Comparison of ENCODE assay signal across 11 cellular contexts in genomic region chr10:8063128-8063908, GRCh38. TPM values are rescaled to one million over a fixed set of nuclear protein-coding genes. Genes with fewer than 3 reads are reported as not detected.
DNase-seq lines count a peak whose midpoint lies in the region; ATAC-seq and TF ChIP-seq lines count a peak whose summit lies in the region.
"Had no signal": no experiment of that assay in that cellular context is flagged by ENCODE, and none has a peak within 500 bp of the region (broad histone marks: within the 10 kb centered on the region; RNA-seq: fewer than 3 reads in every experiment).

No MANE protein-coding gene starts in this region.

- H3K4me3 ChIP-seq in CD4-positive, alpha-beta memory T cell (ENCODE audit: low read length in 2 of 2): no peak overlapping the region
- H3K4me3 ChIP-seq in H7 (ENCODE audit: insufficient read depth, low read depth, low read length): peak overlapping the region; percentile 17; the same call in 1 of the 2 replicates
- no peak overlapping the region for H3K4me3 ChIP-seq in mammary epithelial cell (replicated peaks in 1 of 3; ENCODE audit: insufficient read depth in 1 of 3, low read depth in 2 of 3, low read length in 3 of 3)
- H3K4me3 ChIP-seq in esophagus muscularis mucosa: no peak overlapping the region

- CTCF ChIA-PET in CD4-positive, alpha-beta memory T cell (lab: Charles Lee; ENCODE audit: partially characterized antibody): interaction anchor here (1.0 to 4.9 kb wide), 2 partner anchors 100 to 269 kb away, joined by 3 to 37 read pairs; no protein-coding TSS in a partner anchor
- CTCF ChIA-PET in mammary epithelial cell (lab: Charles Lee; ENCODE audit: low non-redundant PET): interaction anchor here (0.6 kb wide), 1 partner anchor 219 kb away, joined by 4 read pairs; no protein-coding TSS in a partner anchor

- no peaks in the 10 kb centered on the region for H3K9me3 ChIP-seq in CD4-positive, alpha-beta memory T cell (ENCODE audit: control insufficient read depth in 1 of 2, low read length in 2 of 2)
- H3K9me3 ChIP-seq in mammary epithelial cell (replicated peaks; ENCODE audit: insufficient read depth, low read length) (no peaks in the 10 kb centered on the region), esophagus muscularis mucosa (no peaks in the 10 kb centered on the region)

- H3K9me3 Mint-ChIP-seq in CD4-positive, alpha-beta memory T cell: no peaks in the 10 kb centered on the region
- no peaks in the 10 kb centered on the region for H3K9me3 Mint-ChIP-seq in naive thymus-derived CD8-positive, alpha-beta T cell
- H3K9me3 Mint-ChIP-seq: stimulated activated memory B cell treated with anti-CD40 and anti-IgM and Interleukin-4, amounts not matched to agents 10 μg/mL and 1 μg/mL and 100 μg/mL, for 72 hours had no signal

- peaks cover 61 to 97% (median 82%) of the 10 kb centered on the region in 4 donors for H3K4me1 Mint-ChIP-seq in CD4-positive, alpha-beta memory T cell
- H3K4me1 Mint-ChIP-seq in naive thymus-derived CD8-positive, alpha-beta T cell: peaks cover 37 to 92% (median 83%) of the 10 kb centered on the region in 4 donors

- peak overlapping the region in 7 of 8 donors; percentile 58 to 99 (median 67) for H3K4me3 Mint-ChIP-seq in CD4-positive, alpha-beta memory T cell
- peak overlapping the region in 8 of 10 donors; percentile 28 to 98 (median 66) for H3K4me3 Mint-ChIP-seq in naive thymus-derived CD8-positive, alpha-beta T cell
- H3K4me3 Mint-ChIP-seq: stimulated activated memory B cell treated with anti-CD40 and anti-IgM and Interleukin-4, amounts not matched to agents 10 μg/mL and 1 μg/mL and 100 μg/mL, for 72 hours had no signal

- H4K20me1 ChIP-seq in mammary epithelial cell (ENCODE audit: insufficient read depth, low read length): no peaks in the 10 kb centered on the region

- no peaks in the 10 kb centered on the region for H3K27me3 Mint-ChIP-seq in CD4-positive, alpha-beta memory T cell
- no peaks in the 10 kb centered on the region for H3K27me3 Mint-ChIP-seq in naive thymus-derived CD8-positive, alpha-beta T cell

- peak overlapping the region in 6 of 7 donors; percentile 36 to 99 (median 66) for H3K27ac Mint-ChIP-seq in CD4-positive, alpha-beta memory T cell
- H3K27ac Mint-ChIP-seq in naive thymus-derived CD8-positive, alpha-beta T cell: peak overlapping the region; percentile 41 to 99 (median 95)
- H3K27ac Mint-ChIP-seq: stimulated activated memory B cell treated with anti-CD40 and anti-IgM and Interleukin-4, amounts not matched to agents 10 μg/mL and 1 μg/mL and 100 μg/mL, for 72 hours had no signal

- no peak for TF ChIP-seq EP300 in esophagus muscularis mucosa (IDR thresholded peaks at IDR 0.05)

- dilution Hi-C loops in mammary epithelial cell (cut with HindIII; ENCODE audit: low sequenced_read_pairs): no loop called here

- 44% methylated on average over 15 of the region's 15 CpGs for WGBS in mammary epithelial cell (ENCODE audit: low coverage, missing lambda C conversion rate)
- 62% methylated on average over 15 of the region's 15 CpGs for WGBS in esophagus muscularis mucosa

- H3K36me3 ChIP-seq in CD4-positive, alpha-beta memory T cell (ENCODE audit: insufficient read depth, low read length): peaks cover 62% of the 10 kb centered on the region
- H3K36me3 ChIP-seq in H7 (replicated peaks; ENCODE audit: control insufficient read depth, insufficient read depth, low read length) (no peaks in the 10 kb centered on the region), mammary epithelial cell (ENCODE audit: insufficient read depth, low read length) (peaks cover 15% of the 10 kb centered on the region), esophagus muscularis mucosa (no peaks in the 10 kb centered on the region)

- ATAC-seq in naive thymus-derived CD8-positive, alpha-beta T cell: no peak
- ATAC-seq in HG03108 (IDR thresholded peaks at IDR 0.05; ENCODE audit: unreplicated experiment) (no peak), HG02571 (IDR thresholded peaks at IDR 0.05; ENCODE audit: unreplicated experiment) (no peak)
- ATAC-seq: stimulated activated memory B cell treated with anti-CD40 and anti-IgM and Interleukin-4, amounts not matched to agents 10 μg/mL and 1 μg/mL and 100 μg/mL, for 72 hours had no signal

- peaks cover 85 to 94% of the 10 kb centered on the region in 2 donors for H3K36me3 Mint-ChIP-seq in CD4-positive, alpha-beta memory T cell
- peaks cover 5 to 71% (median 37%) of the 10 kb centered on the region in 3 donors for H3K36me3 Mint-ChIP-seq in naive thymus-derived CD8-positive, alpha-beta T cell
- H3K36me3 Mint-ChIP-seq: stimulated activated memory B cell treated with anti-CD40 and anti-IgM and Interleukin-4, amounts not matched to agents 10 μg/mL and 1 μg/mL and 100 μg/mL, for 72 hours had no signal

- H3K9ac ChIP-seq in mammary epithelial cell (ENCODE audit: insufficient read depth, low read length): no peak overlapping the region

- intact Hi-C loops in CD4-positive, alpha-beta memory T cell (cut with micrococcal nuclease): no loop called here
- intact Hi-C loops in mammary epithelial cell (cut with micrococcal nuclease) (no loop called here), esophagus muscularis mucosa (cut with DNase I) (no loop called here)

- POLR2A ChIA-PET in CD4-positive, alpha-beta memory T cell (lab: Charles Lee; ENCODE audit: partially characterized antibody): interaction anchor here (0.6 to 8.5 kb wide), 7 partner anchors 10 to 397 kb away, joined by 3 to 100 read pairs (median 4); partner anchors contain the start of genes GATA3 and ITIH5
- POLR2A ChIA-PET in naive thymus-derived CD8-positive, alpha-beta T cell (lab: Charles Lee): interaction anchor here (0.6 to 0.7 kb wide), 2 partner anchors 9 to 17 kb away, joined by 3 read pairs; no protein-coding TSS in a partner anchor

- H2AFZ ChIP-seq in mammary epithelial cell (ENCODE audit: low read depth, low read length): peak overlapping the region; percentile 0

- TF ChIP-seq CTCF in mammary epithelial cell (conservative IDR thresholded peaks at IDR 0.05 in 1 of 2, IDR thresholded peaks at IDR 0.05 in 1 of 2; ENCODE audit: extremely low read depth in 1 of 2, insufficient read depth in 1 of 2, low read depth in 1 of 2, low read length in 2 of 2) (no peak), esophagus muscularis mucosa (IDR thresholded peaks at IDR 0.05) (no peak)

- peaks cover 98% of the 10 kb centered on the region for H3K4me1 ChIP-seq in CD4-positive, alpha-beta memory T cell (ENCODE audit: insufficient read depth, low read length)
- H3K4me1 ChIP-seq in mammary epithelial cell (ENCODE audit: insufficient read depth, low read length) (peaks cover 69% of the 10 kb centered on the region), esophagus muscularis mucosa (peaks cover 0 to 14% (median 4%) of the 10 kb centered on the region in 4 donors)

- H3K27me3 ChIP-seq in CD4-positive, alpha-beta memory T cell (ENCODE audit: insufficient read depth, low read length): no peaks in the 10 kb centered on the region
- H3K27me3 ChIP-seq in H7 (ENCODE audit: control insufficient read depth, insufficient read depth, low read length) (peaks cover 44% of the 10 kb centered on the region), mammary epithelial cell (ENCODE audit: insufficient read depth, low read length) (no peaks in the 10 kb centered on the region), esophagus muscularis mucosa (peaks cover 0 to 74% (median 14%) of the 10 kb centered on the region in 4 donors)

- H3K4me2 ChIP-seq in mammary epithelial cell (ENCODE audit: insufficient read depth, low read depth, low read length): no peak overlapping the region

- H3K27ac ChIP-seq in CD4-positive, alpha-beta memory T cell (ENCODE audit: low read depth, low read length): peak overlapping the region; percentile 83
- no peak overlapping the region for H3K27ac ChIP-seq in mammary epithelial cell (ENCODE audit: insufficient read depth, low read depth, low read length)
- no peak overlapping the region for H3K27ac ChIP-seq in esophagus muscularis mucosa (replicated peaks in 1 of 4)

- DNase-seq in CD4-positive, alpha-beta memory T cell: peak in 1 of 5 donors; percentile 27
- peak; percentile 71 for DNase-seq in H7
- no peak for DNase-seq in mammary epithelial cell
- no peak for DNase-seq in naive thymus-derived CD8-positive, alpha-beta T cell
- no peak for DNase-seq in esophagus muscularis mucosa (ENCODE audit: extremely low spot score)
- no peak for DNase-seq in dedifferentiated amniotic fluid mesenchymal stem cell (ENCODE audit: extremely low spot score)
- DNase-seq: Right ventricle myocardium superior; stimulated activated CD4-positive, alpha-beta T cell treated with anti-CD3 and anti-CD28 coated beads, Interleukin-4, amount 100 ng/mL, for 4 hours had no signal

- no peak for TF ChIP-seq POLR2A in esophagus muscularis mucosa (IDR thresholded peaks at IDR 0.05; ENCODE audit: low read depth)

- peaks cover 76% of the 10 kb centered on the region for H3K79me2 ChIP-seq in mammary epithelial cell (ENCODE audit: insufficient read depth, low read length)

- BruUV-seq in mammary epithelial cell (replicated peaks; lab: Mats Ljungman, UMichigan): no TSS peak

- in situ Hi-C loops in mammary epithelial cell (cut with MboI; ENCODE audit: low sequenced_read_pairs in 2 of 2): loop anchor here in 1 of 2 donors (10.0 kb wide), 1 partner anchor 521 kb away; no protein-coding TSS in a partner anchor

RNA-seq across cellular contexts. Expression of gene GATA3, which starts 8.8 kb away (rescaled TPM):
- 10 to 100 TPM; 61.9 to 63.8 TPM for total RNA-seq in CD4-positive, alpha-beta memory T cell
- polyA plus RNA-seq in CD4-positive, alpha-beta memory T cell: 10 to 100 TPM; 64.8 to 79.7 TPM
- 0.11 and 1.1 TPM in 2 replicates for total RNA-seq in H7 (2014; rRNA removed; shearing (Covaris generic))
- total RNA-seq in mammary epithelial cell: 10 to 100 TPM in 1 of 2 donors, 1 to 10 TPM in 1; 7.7 to 20.6 TPM
- 5.3 TPM for polyA plus RNA-seq in mammary epithelial cell
- 4.7 TPM for polyA minus RNA-seq in mammary epithelial cell
- total RNA-seq in naive thymus-derived CD8-positive, alpha-beta T cell: 10 to 100 TPM; 23.5 to 23.9 TPM
- polyA plus RNA-seq in naive thymus-derived CD8-positive, alpha-beta T cell: 10 to 100 TPM; 20.5 to 27.7 (median 23.9) TPM
- under 1 TPM in 3 of 4 donors, not detected in 1; 0.19 to 0.46 (median 0.33) TPM for total RNA-seq in esophagus muscularis mucosa
